9 cellular contexts compared by ENCODE assay signal in genomic region chr12:108468149-108468968, GRCh38. TPM values are rescaled to one million over a fixed set of nuclear protein-coding genes. Genes with fewer than 3 reads are reported as not detected.
DNase-seq lines count a peak whose midpoint lies in the region; FAIRE-seq and TF ChIP-seq lines count a peak whose summit lies in the region.
"Had no signal": no experiment of that assay in that cellular context is flagged by ENCODE, and none has a peak within 500 bp of the region (broad histone marks: within the 10 kb centered on the region; RNA-seq: fewer than 3 reads in every experiment).

No MANE protein-coding gene starts in this region.

- CTCF ChIA-PET in endothelial cell of umbilical vein (lab: Charles Lee) = interaction anchor here (1.0 kb wide), 2 partner anchors 11 to 44 kb away, joined by 4 read pairs; no protein-coding TSS in a partner anchor
- CTCF ChIA-PET in activated CD4-positive, alpha-beta memory T cell treated with anti-CD3 and anti-CD28 coated beads, Interleukin-2, amount 10 ng/mL, durations not matched to agents 7 days and 5 days (lab: Charles Lee) = no interaction called here

- H3K9me3 ChIP-seq in endothelial cell of umbilical vein (replicated peaks; ENCODE audit: control insufficient read depth, insufficient read depth, low read length) (no peaks in the 10 kb centered on the region), small intestine (ENCODE audit: control insufficient read depth, low read depth) (no peaks in the 10 kb centered on the region), ascending aorta (no peaks in the 10 kb centered on the region)

- FAIRE-seq in endothelial cell of umbilical vein (lab: Jason Lieb, UNC) (no peak), small intestine (lab: Jason Lieb, UNC) (no peak)

- 57 to 64% (median 64%) methylated on average over 5 of the region's 7 CpGs for WGBS in small intestine, 3 donors

- no peaks in the 10 kb centered on the region for H3K36me3 Mint-ChIP-seq in activated naive CD4-positive, alpha-beta T cell treated with anti-CD3 and anti-CD28 coated beads, Interleukin-2, amount 50 U/mL, for 24 hours
- no peaks in the 10 kb centered on the region for H3K36me3 Mint-ChIP-seq in activated CD4-positive, alpha-beta memory T cell treated with anti-CD3 and anti-CD28 coated beads, Interleukin-2, amount 10 ng/mL, durations not matched to agents 7 days and 5 days (ENCODE audit: low read depth)
- H3K36me3 Mint-ChIP-seq: CD8-positive, alpha-beta T cell had no signal

- no peak for TF ChIP-seq POLR2A in endothelial cell of umbilical vein (IDR thresholded peaks at IDR 0.05; ENCODE audit: low read depth, low read length)

- H3K27me3 ChIP-seq in endothelial cell of umbilical vein (ENCODE audit: control insufficient read depth in 2 of 2, insufficient read depth in 2 of 2, low read length in 2 of 2) (no peaks in the 10 kb centered on the region), small intestine (ENCODE audit: control insufficient read depth in 2 of 2, insufficient read depth in 2 of 2, low read length in 2 of 2) (peaks cover 0 to 2% of the 10 kb centered on the region in 2 donors), ascending aorta (no peaks in the 10 kb centered on the region)

- no peaks in the 10 kb centered on the region for H3K79me2 ChIP-seq in endothelial cell of umbilical vein (ENCODE audit: control insufficient read depth, insufficient read depth, low read length)

- no peaks in the 10 kb centered on the region for H3K4me1 Mint-ChIP-seq in activated naive CD4-positive, alpha-beta T cell treated with anti-CD3 and anti-CD28 coated beads, Interleukin-2, amount 50 U/mL, for 24 hours
- no peaks in the 10 kb centered on the region for H3K4me1 Mint-ChIP-seq in activated CD4-positive, alpha-beta memory T cell treated with anti-CD3 and anti-CD28 coated beads, Interleukin-2, amount 10 ng/mL, durations not matched to agents 7 days and 5 days

- no peak overlapping the region for H3K4me3 Mint-ChIP-seq in activated naive CD4-positive, alpha-beta T cell treated with anti-CD3 and anti-CD28 coated beads, Interleukin-2, amount 50 U/mL, for 24 hours
- no peak overlapping the region for H3K4me3 Mint-ChIP-seq in activated CD4-positive, alpha-beta memory T cell treated with anti-CD3 and anti-CD28 coated beads, Interleukin-2, amount 10 ng/mL, durations not matched to agents 7 days and 5 days
- H3K4me3 Mint-ChIP-seq: CD8-positive, alpha-beta T cell had no signal

- POLR2A ChIA-PET in endothelial cell of umbilical vein (lab: Charles Lee) = no interaction called here
- POLR2A ChIA-PET in activated CD4-positive, alpha-beta memory T cell treated with anti-CD3 and anti-CD28 coated beads, Interleukin-2, amount 10 ng/mL, durations not matched to agents 7 days and 5 days (lab: Charles Lee) = no interaction called here

- H3K4me1 ChIP-seq in endothelial cell of umbilical vein (ENCODE audit: control insufficient read depth, extremely low read depth, insufficient read depth, low read length) (no peaks in the 10 kb centered on the region), small intestine (ENCODE audit: control insufficient read depth in 2 of 2, insufficient read depth in 1 of 2, low read depth in 1 of 2, low read length in 1 of 2) (no peaks in the 10 kb centered on the region), ascending aorta (no peaks in the 10 kb centered on the region)

- H3K27ac ChIP-seq in endothelial cell of umbilical vein (ENCODE audit: insufficient read depth, low read depth, low read length) = no peak overlapping the region
- H3K27ac ChIP-seq in small intestine (ENCODE audit: low read depth in 1 of 2, low read length in 1 of 2) = no peak overlapping the region
- no peak overlapping the region for H3K27ac ChIP-seq in ascending aorta

- H3K36me3 ChIP-seq in endothelial cell of umbilical vein (ENCODE audit: control insufficient read depth in 2 of 2, extremely low read depth in 1 of 2, insufficient read depth in 2 of 2, low read length in 2 of 2) (no peaks in the 10 kb centered on the region), small intestine (ENCODE audit: control insufficient read depth in 2 of 2, insufficient read depth in 2 of 2, low read length in 2 of 2) (no peaks in the 10 kb centered on the region), ascending aorta (no peaks in the 10 kb centered on the region)

- dilution Hi-C loops in endothelial cell of umbilical vein (cut with MboI; ENCODE audit: extremely low pct_ligation_motif_present, low sequenced_read_pairs) = no loop called here

- TF ChIP-seq CTCF in endothelial cell of umbilical vein (IDR thresholded peaks at IDR 0.05; ENCODE audit: extremely low read depth in 1 of 2, insufficient read depth in 1 of 2, low read depth in 1 of 2, low read length in 2 of 2) (no peak), ascending aorta (IDR thresholded peaks at IDR 0.05) (no peak)

- H3K4me3 ChIP-seq in endothelial cell of umbilical vein (replicated peaks in 1 of 3; ENCODE audit: insufficient read depth in 1 of 3, low read depth in 1 of 3, low read length in 3 of 3) (no peak overlapping the region), small intestine (ENCODE audit: low read depth in 1 of 2, low read length in 2 of 2) (no peak overlapping the region), ascending aorta (no peak overlapping the region)

- BruUV-seq in endothelial cell of umbilical vein (replicated peaks; lab: Mats Ljungman, UMichigan) = no TSS peak

- peak overlapping the region; percentile 4 for H3K27ac Mint-ChIP-seq in activated naive CD4-positive, alpha-beta T cell treated with anti-CD3 and anti-CD28 coated beads, Interleukin-2, amount 50 U/mL, for 24 hours
- no peak overlapping the region for H3K27ac Mint-ChIP-seq in activated CD4-positive, alpha-beta memory T cell treated with anti-CD3 and anti-CD28 coated beads, Interleukin-2, amount 10 ng/mL, durations not matched to agents 7 days and 5 days
- H3K27ac Mint-ChIP-seq: CD8-positive, alpha-beta T cell had no signal

- intact Hi-C loops in endothelial cell of umbilical vein (cut with micrococcal nuclease) = no loop called here
- intact Hi-C loops in ascending aorta (cut with DNase I) = no loop called here

- peaks cover 23% of the 10 kb centered on the region for H3K27me3 Mint-ChIP-seq in activated naive CD4-positive, alpha-beta T cell treated with anti-CD3 and anti-CD28 coated beads, Interleukin-2, amount 50 U/mL, for 24 hours
- H3K27me3 Mint-ChIP-seq in activated CD4-positive, alpha-beta memory T cell treated with anti-CD3 and anti-CD28 coated beads, Interleukin-2, amount 10 ng/mL, durations not matched to agents 7 days and 5 days = no peaks in the 10 kb centered on the region

- DNase-seq in activated naive CD4-positive, alpha-beta T cell treated with Interleukin-2 at 50 U/mL for 16 hours = no peak
- DNase-seq in NOMO-1 treated with dmso at 0.1 percent for 144 hours (lab: John Stamatoyannopoulos, UW; ENCODE audit: unreplicated experiment) (peak; percentile 15), endothelial cell of umbilical vein (ENCODE audit: low read depth, low spot score) (peak; percentile 14), small intestine (peak; percentile 30), midbrain (lab: John Stamatoyannopoulos, UW) (no peak), ascending aorta (ENCODE audit: low spot score in 2 of 2) (no peak)
- DNase-seq in activated CD4-positive, alpha-beta memory T cell treated with anti-CD3 and anti-CD28 coated beads, Interleukin-2, amount 10 ng/mL, durations not matched to agents 7 days and 5 days = no peak

- no peaks in the 10 kb centered on the region for H3K9me1 ChIP-seq in endothelial cell of umbilical vein (replicated peaks; ENCODE audit: control insufficient read depth, extremely low read depth, insufficient read depth, low read length)

- no peak overlapping the region for H3K9ac ChIP-seq in endothelial cell of umbilical vein (replicated peaks; ENCODE audit: extremely low read depth, insufficient read depth, low read length)

- H3K4me2 ChIP-seq in endothelial cell of umbilical vein (ENCODE audit: insufficient read depth, low read length) = no peak overlapping the region

- H4K20me1 ChIP-seq in endothelial cell of umbilical vein (replicated peaks; ENCODE audit: control insufficient read depth, extremely low read depth, insufficient read depth, low read length) = no peaks in the 10 kb centered on the region

- no peak overlapping the region for H2AFZ ChIP-seq in endothelial cell of umbilical vein (ENCODE audit: low read depth, low read length)

- H3K9me3 Mint-ChIP-seq in activated naive CD4-positive, alpha-beta T cell treated with anti-CD3 and anti-CD28 coated beads, Interleukin-2, amount 50 U/mL, for 24 hours = no peaks in the 10 kb centered on the region
- no peaks in the 10 kb centered on the region for H3K9me3 Mint-ChIP-seq in activated CD4-positive, alpha-beta memory T cell treated with anti-CD3 and anti-CD28 coated beads, Interleukin-2, amount 10 ng/mL, durations not matched to agents 7 days and 5 days

TF ChIP-seq in endothelial cell of umbilical vein, 7 proteins besides CTCF, POLR2A, EP300 and RAD21:
- TF ChIP-seq FOS (IDR thresholded peaks at IDR 0.05; ENCODE audit: borderline replicate concordance, insufficient read depth, low read length) (no peak), EZH2 (IDR thresholded peaks at IDR 0.05; ENCODE audit: borderline replicate concordance, low read depth, low read length, severe bottlenecking) (no peak), JUN (IDR thresholded peaks at IDR 0.05; ENCODE audit: borderline replicate concordance, insufficient read depth, insufficient read length, low read depth) (no peak)
- TF ChIP-seq, protein P1, sequence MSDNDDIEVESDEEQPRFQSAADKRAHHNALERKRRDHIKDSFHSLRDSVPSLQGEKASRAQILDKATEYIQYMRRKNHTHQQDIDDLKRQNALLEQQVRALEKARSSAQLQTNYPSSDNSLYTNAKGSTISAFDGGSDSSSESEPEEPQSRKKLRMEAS (IDR thresholded peaks at IDR 0.05; ENCODE audit: insufficient read depth, insufficient read length) = no peak

RNA-seq across cellular contexts. Expression of gene FICD, which starts 46.7 kb away (rescaled TPM):
- total RNA-seq in endothelial cell of umbilical vein = 6.0 and 6.1 TPM in 2 replicates
- polyA plus RNA-seq in endothelial cell of umbilical vein = 3.0 and 3.9 TPM in 2 replicates
- polyA plus RNA-seq in endothelial cell of umbilical vein (2011; cell fraction: cytosol; rRNA removed) = 2.1 and 2.8 TPM in 2 replicates
- polyA plus RNA-seq in endothelial cell of umbilical vein (2011; cell fraction: nucleus; rRNA removed) = 4.2 and 4.5 TPM in 2 replicates
- polyA plus RNA-seq in endothelial cell of umbilical vein (2012) = 5.2 and 7.9 TPM in 2 replicates
- 11.0 and 19.2 TPM in 2 replicates for polyA minus RNA-seq in endothelial cell of umbilical vein
- 1.9 TPM for polyA minus RNA-seq in endothelial cell of umbilical vein (2011; cell fraction: cytosol; rRNA and poly(A)+ RNA removed)
- polyA minus RNA-seq in endothelial cell of umbilical vein (2011; cell fraction: nucleus; rRNA and poly(A)+ RNA removed) = 5.8 and 7.2 TPM in 2 replicates
- polyA plus RNA-seq in small intestine = 1 to 10 TPM in 1 of 3 donors, under 1 TPM in 2; 0.81 to 2.2 (median 0.89) TPM
- total RNA-seq in activated CD4-positive, alpha-beta memory T cell treated with anti-CD3 and anti-CD28 coated beads, Interleukin-2, amount 10 ng/mL, durations not matched to agents 7 days and 5 days = 1 to 10 TPM; 6.3 to 7.1 TPM
- total RNA-seq in ascending aorta = 30.8 TPM

Comparison
In these comparisons a context has a peak if more than half of its experiments do, and no peak if none do; other contexts are left out.
1. DNase-seq: peak in NOMO-1 treated with dmso at 0.1 percent for 144 hours (single experiment), endothelial cell of umbilical vein (single experiment) and small intestine (single experiment); none in activated naive CD4-positive, alpha-beta T cell treated with Interleukin-2 at 50 U/mL for 16 hours (single experiment), activated CD4-positive, alpha-beta memory T cell treated with anti-CD3 and anti-CD28 coated beads, Interleukin-2, amount 10 ng/mL, durations not matched to agents 7 days and 5 days (single experiment), midbrain (single experiment) and ascending aorta (0 of 2).